Comparison of ENCODE assay signal across 22 cellular contexts in genomic region chr3:193086688-193087087, GRCh38.
"Had no signal": no experiment of that assay in that cellular context is flagged by ENCODE, and none has a peak within 500 bp of the region (broad histone marks: within the 10 kb centered on the region; RNA-seq: fewer than 3 reads in every experiment).

No MANE protein-coding gene starts in this region.

- H3K9ac ChIP-seq: neural progenitor cell had no signal

- H3K9me3 ChIP-seq: lower lobe of right lung, psoas muscle, right lobe of liver, thoracic aorta had no signal

- H3K4me1 ChIP-seq: lower lobe of right lung, psoas muscle, right lobe of liver, tibial nerve, upper lobe of left lung had no signal

- H3K4me3 Mint-ChIP-seq: natural killer cell; neural progenitor cell; stimulated activated naive B cell treated with anti-CD40 and anti-IgM and Interleukin-4, amounts not matched to agents 10 μg/mL and 1 μg/mL and 100 μg/mL, for 72 hours; stimulated activated naive CD8-positive, alpha-beta T cell treated with anti-CD3 and anti-CD28 coated beads, Interleukin-15, Interleukin-2, amounts not matched to agents 100 ng/mL and 50 ng/mL, for 24 hours had no signal

- H3K27me3 Mint-ChIP-seq: stimulated activated naive B cell treated with anti-CD40 and anti-IgM and Interleukin-4, amounts not matched to agents 10 μg/mL and 1 μg/mL and 100 μg/mL, for 72 hours had no signal

- H2AFZ ChIP-seq: neural progenitor cell had no signal

- H3K4me1 Mint-ChIP-seq: natural killer cell; neural progenitor cell; stimulated activated naive B cell treated with anti-CD40 and anti-IgM and Interleukin-4, amounts not matched to agents 10 μg/mL and 1 μg/mL and 100 μg/mL, for 72 hours had no signal

- H3K4me3 ChIP-seq: dorsolateral prefrontal cortex, lower lobe of right lung, neural progenitor cell, psoas muscle, right lobe of liver, thoracic aorta, tibial nerve, upper lobe of left lung had no signal

- DNase-seq: dorsolateral prefrontal cortex; effector CD4-positive, alpha-beta T cell; kidney; left colon; left ventricle myocardium superior; lower lobe of right lung; natural killer cell; posterior cingulate gyrus; psoas muscle; right lobe of liver; small intestine; stimulated activated CD4-positive, alpha-beta T cell treated with anti-CD3 and anti-CD28 coated beads, Interleukin-15, amount 100 ng/mL, for 24 hours; stimulated activated CD4-positive, alpha-beta T cell treated with anti-CD3 and anti-CD28 coated beads, Interleukin-2, amount 100 ng/mL, for 48 hours; stimulated activated naive B cell treated with anti-CD40 and anti-IgM and Interleukin-4, amounts not matched to agents 10 μg/mL and 1 μg/mL and 100 μg/mL, for 72 hours; upper lobe of left lung had no signal

- H3K27ac Mint-ChIP-seq: natural killer cell; neural progenitor cell; stimulated activated naive B cell treated with anti-CD40 and anti-IgM and Interleukin-4, amounts not matched to agents 10 μg/mL and 1 μg/mL and 100 μg/mL, for 72 hours; stimulated activated naive CD8-positive, alpha-beta T cell treated with anti-CD3 and anti-CD28 coated beads, Interleukin-15, Interleukin-2, amounts not matched to agents 100 ng/mL and 50 ng/mL, for 24 hours had no signal

- H3K36me3 Mint-ChIP-seq: natural killer cell; neural progenitor cell; stimulated activated naive B cell treated with anti-CD40 and anti-IgM and Interleukin-4, amounts not matched to agents 10 μg/mL and 1 μg/mL and 100 μg/mL, for 72 hours had no signal

- H3K36me3 ChIP-seq: lower lobe of right lung, neural progenitor cell, right lobe of liver, thoracic aorta, tibial nerve, upper lobe of left lung had no signal

- H3K27me3 ChIP-seq: dorsolateral prefrontal cortex, neural progenitor cell, right lobe of liver, tibial nerve, upper lobe of left lung had no signal

- FAIRE-seq: colon, frontal cortex, kidney, small intestine, urothelium cell line had no signal

- H3K27ac ChIP-seq: dorsolateral prefrontal cortex, lower lobe of right lung, neural progenitor cell, psoas muscle, right lobe of liver, thoracic aorta, tibial nerve, upper lobe of left lung had no signal

- H3K4me2 ChIP-seq: neural progenitor cell had no signal
